ENCODE assay signal across 13 cellular contexts in the genomic region with DNA sequence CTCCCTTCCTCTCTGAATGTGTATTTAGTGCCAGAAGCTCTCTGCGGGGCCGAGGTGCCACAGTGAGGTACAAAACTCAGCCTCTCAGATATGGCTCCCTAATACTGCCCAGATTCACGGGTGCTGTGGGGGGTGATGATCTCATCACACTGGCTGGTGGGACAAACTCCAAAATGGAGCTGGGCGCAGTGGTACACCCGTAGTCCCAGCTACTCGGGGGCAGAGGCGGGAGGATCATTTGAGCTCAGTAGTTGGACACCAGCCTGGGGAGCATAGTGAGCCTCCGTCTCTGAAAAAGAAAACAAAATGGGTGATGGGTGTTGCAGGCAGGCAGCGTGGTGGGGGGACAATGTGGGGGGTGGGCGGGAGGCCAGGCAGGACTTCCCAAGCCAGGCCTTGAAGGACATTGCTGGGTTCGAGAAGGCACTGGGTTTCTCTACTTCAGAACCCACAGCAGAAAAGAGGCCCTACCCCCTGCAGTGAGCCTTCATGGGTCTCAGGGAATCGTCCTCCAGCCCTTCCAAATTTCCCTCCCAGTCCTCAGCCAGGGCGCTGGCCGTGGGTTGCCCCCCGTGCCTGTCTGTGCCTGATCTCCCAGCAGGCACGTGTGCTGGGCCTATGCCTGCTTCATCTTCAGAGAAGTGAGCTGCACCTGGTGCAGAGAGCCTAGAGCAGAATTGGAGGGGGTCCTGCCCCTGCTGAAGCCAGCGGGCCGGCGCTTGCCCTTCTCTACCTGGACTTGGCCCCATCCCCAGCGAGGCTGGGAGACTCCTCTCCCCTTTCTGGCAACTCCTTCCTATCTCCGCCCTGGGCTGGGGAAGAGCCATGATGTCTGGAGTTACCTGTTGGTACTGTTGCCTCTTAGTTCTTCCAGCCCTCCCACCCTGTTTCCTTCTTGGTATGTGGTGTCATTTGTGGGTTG. TPM values are rescaled to one million over a fixed set of nuclear protein-coding genes. Genes with fewer than 3 reads are reported as not detected.
A peak's percentile ranks its signal among the peaks of the same experiment; 100 is the strongest.
DNase-seq lines count a peak whose midpoint lies in the region; ATAC-seq, FAIRE-seq and TF ChIP-seq lines count a peak whose summit lies in the region.
"Had no signal": no experiment of that assay in that cellular context is flagged by ENCODE, and none has a peak within 500 bp of the region (broad histone marks: within the 10 kb centered on the region; RNA-seq: fewer than 3 reads in every experiment).

No MANE protein-coding gene starts in this region.

- peaks cover 63% of the 10 kb centered on the region for H3K79me2 ChIP-seq in Loucy (ENCODE audit: insufficient read depth, low read length)

- no peaks in the 10 kb centered on the region for H3K27me3 ChIP-seq in Loucy (ENCODE audit: insufficient read depth, low read length, poor library complexity, severe bottlenecking)
- no peaks in the 10 kb centered on the region for H3K27me3 ChIP-seq in liver (ENCODE audit: control insufficient read depth in 4 of 4, insufficient read depth in 4 of 4, low read length in 3 of 4)
- no peaks in the 10 kb centered on the region for H3K27me3 ChIP-seq in small intestine (ENCODE audit: control insufficient read depth in 2 of 2, insufficient read depth in 2 of 2, low read length in 2 of 2)
- H3K27me3 ChIP-seq: SJSA1 had no signal

- H3K27ac Mint-ChIP-seq in brain, result peak overlapping the region; percentile 8 to 82 (median 76)
- H3K27ac Mint-ChIP-seq in natural killer cell treated with Interleukin-12 subunit alpha and Interleukin-12 subunit beta and Interleukin-15 and Interleukin-18, amount 100 ng/mL, for 72 hours, result no peak overlapping the region
- no peak overlapping the region for H3K27ac Mint-ChIP-seq in stimulated activated effector memory CD8-positive, alpha-beta T cell treated with anti-CD3 and anti-CD28 coated beads, Interleukin-12 subunit alpha, Interleukin-12 subunit beta, amount 100 ng/mL, for 72 hours

- ATAC-seq in natural killer cell treated with Interleukin-12 subunit alpha and Interleukin-12 subunit beta and Interleukin-15 and Interleukin-18, amount 100 ng/mL, for 72 hours, result no peak
- no peak for ATAC-seq in stimulated activated effector memory CD8-positive, alpha-beta T cell treated with anti-CD3 and anti-CD28 coated beads, Interleukin-12 subunit alpha, Interleukin-12 subunit beta, amount 100 ng/mL, for 72 hours
- ATAC-seq in HG03432 (IDR thresholded peaks at IDR 0.05; ENCODE audit: unreplicated experiment), result no peak

- H3K4me3 Mint-ChIP-seq in brain, result peak overlapping the region in 1 of 5 experiments; percentile 13
- H3K4me3 Mint-ChIP-seq in natural killer cell treated with Interleukin-12 subunit alpha and Interleukin-12 subunit beta and Interleukin-15 and Interleukin-18, amount 100 ng/mL, for 72 hours, result no peak overlapping the region
- H3K4me3 Mint-ChIP-seq in stimulated activated effector memory CD8-positive, alpha-beta T cell treated with anti-CD3 and anti-CD28 coated beads, Interleukin-12 subunit alpha, Interleukin-12 subunit beta, amount 100 ng/mL, for 72 hours, result no peak overlapping the region

- peaks cover 42% of the 10 kb centered on the region for H3K4me1 Mint-ChIP-seq in brain
- peaks cover 9 to 10% of the 10 kb centered on the region in 2 donors for H3K4me1 Mint-ChIP-seq in natural killer cell treated with Interleukin-12 subunit alpha and Interleukin-12 subunit beta and Interleukin-15 and Interleukin-18, amount 100 ng/mL, for 72 hours (ENCODE audit: low read depth in 2 of 2)
- H3K4me1 Mint-ChIP-seq in stimulated activated effector memory CD8-positive, alpha-beta T cell treated with anti-CD3 and anti-CD28 coated beads, Interleukin-12 subunit alpha, Interleukin-12 subunit beta, amount 100 ng/mL, for 72 hours, result peaks cover 10% of the 10 kb centered on the region

- H3K36me3 ChIP-seq in Loucy (ENCODE audit: insufficient read depth, low read length) (no peaks in the 10 kb centered on the region), liver (ENCODE audit: control insufficient read depth in 4 of 4, insufficient read depth in 3 of 4, low read depth in 1 of 4, low read length in 3 of 4) (peaks cover 4 to 29% (median 26%) of the 10 kb centered on the region in 4 donors), small intestine (ENCODE audit: control insufficient read depth in 2 of 2, insufficient read depth in 2 of 2, low read length in 2 of 2) (peaks cover 0 to 2% of the 10 kb centered on the region in 2 donors)

- H3K4me3 ChIP-seq in Loucy (ENCODE audit: low read length, poor library complexity, severe bottlenecking), result no peak overlapping the region
- peak overlapping the region in 1 of 3 donors; percentile 9 for H3K4me3 ChIP-seq in liver (ENCODE audit: low read depth in 1 of 3, low read length in 3 of 3)
- H3K4me3 ChIP-seq in small intestine (ENCODE audit: low read depth in 1 of 2, low read length in 2 of 2), result no peak overlapping the region
- H3K4me3 ChIP-seq: SJSA1 had no signal

- WGBS in liver, result 57% methylated on average over 21 of the region's 21 CpGs
- WGBS in small intestine, 3 donors, result 59 to 78% (median 72%) methylated on average over 21 of the region's 21 CpGs

- no peaks in the 10 kb centered on the region for H3K9me2 ChIP-seq in Loucy (replicated peaks; ENCODE audit: low read depth, low read length)

- FAIRE-seq in small intestine (lab: Jason Lieb, UNC), result no peak

- peaks cover 3% of the 10 kb centered on the region for H3K27me3 Mint-ChIP-seq in brain
- no peaks in the 10 kb centered on the region for H3K27me3 Mint-ChIP-seq in natural killer cell treated with Interleukin-12 subunit alpha and Interleukin-12 subunit beta and Interleukin-15 and Interleukin-18, amount 100 ng/mL, for 72 hours

- TF ChIP-seq CTCF in Loucy (conservative IDR thresholded peaks at IDR 0.05; ENCODE audit: low read length) (no peak), brain (conservative IDR thresholded peaks at IDR 0.05) (no peak), liver (IDR thresholded peaks at IDR 0.05; ENCODE audit: low read depth, low read length, missing input control) (no peak)

- DNase-seq in small intestine, result peak; percentile 31
- no peak for DNase-seq in natural killer cell treated with Interleukin-12 subunit alpha and Interleukin-12 subunit beta and Interleukin-15 and Interleukin-18, amount 100 ng/mL, for 72 hours (ENCODE audit: low spot score)
- DNase-seq in central memory CD4-positive, alpha-beta T cell, result no peak
- DNase-seq in stimulated activated effector memory CD8-positive, alpha-beta T cell treated with anti-CD3 and anti-CD28 coated beads, Interleukin-12 subunit alpha, Interleukin-12 subunit beta, amount 100 ng/mL, for 72 hours (ENCODE audit: low spot score in 2 of 2), result no peak
- DNase-seq: activated CD8-positive, alpha-beta memory T cell treated with anti-CD3 and anti-CD28 coated beads, Interleukin-2, amount 50 U/mL, for 48 hours; DMS79 treated with DMSO at 0.1 percent for 48 hours; NCI-H2107 had no signal

- H3F3A ChIP-seq in Loucy (ENCODE audit: low read depth), result no peaks in the 10 kb centered on the region

- H3K4me1 ChIP-seq in Loucy (ENCODE audit: insufficient read depth, low read length, poor library complexity, severe bottlenecking) (peaks cover 48% of the 10 kb centered on the region), liver (ENCODE audit: control insufficient read depth in 4 of 4, insufficient read depth in 4 of 4, low read length in 3 of 4) (peaks cover 37 to 95% (median 87%) of the 10 kb centered on the region in 4 donors), small intestine (ENCODE audit: control insufficient read depth in 2 of 2, insufficient read depth in 1 of 2, low read depth in 1 of 2, low read length in 1 of 2) (peaks cover 6% of the 10 kb centered on the region in 2 donors)
- H3K4me1 ChIP-seq: SJSA1 had no signal

- H3K4me2 ChIP-seq in Loucy (ENCODE audit: low read depth, low read length, poor library complexity, severe bottlenecking), result peak overlapping the region; percentile 81
- H3K4me2 ChIP-seq: KMS-11 had no signal

- H3K9me3 ChIP-seq in Loucy (ENCODE audit: insufficient read depth, low read depth, low read length) (no peaks in the 10 kb centered on the region), liver (ENCODE audit: control insufficient read depth in 4 of 4, low read length in 3 of 4) (no peaks in the 10 kb centered on the region), small intestine (ENCODE audit: control insufficient read depth, low read depth) (no peaks in the 10 kb centered on the region)
- H3K9me3 ChIP-seq: SJSA1 had no signal

- peak overlapping the region; percentile 49 to 50 for H3K27ac ChIP-seq in liver (ENCODE audit: low read depth in 1 of 2, low read length in 2 of 2)
- peak overlapping the region; percentile 53 to 70 for H3K27ac ChIP-seq in small intestine (ENCODE audit: low read depth in 1 of 2, low read length in 1 of 2)
- H3K27ac ChIP-seq: KMS-11, SJSA1 had no signal

- H3K36me3 Mint-ChIP-seq in brain, result peaks cover 26% of the 10 kb centered on the region
- no peaks in the 10 kb centered on the region for H3K36me3 Mint-ChIP-seq in natural killer cell treated with Interleukin-12 subunit alpha and Interleukin-12 subunit beta and Interleukin-15 and Interleukin-18, amount 100 ng/mL, for 72 hours
- H3K36me3 Mint-ChIP-seq in stimulated activated effector memory CD8-positive, alpha-beta T cell treated with anti-CD3 and anti-CD28 coated beads, Interleukin-12 subunit alpha, Interleukin-12 subunit beta, amount 100 ng/mL, for 72 hours, result peaks cover 9% of the 10 kb centered on the region

- H4K20me1 ChIP-seq in Loucy (ENCODE audit: insufficient read depth, low read length, poor library complexity, severe bottlenecking), result peaks cover 3% of the 10 kb centered on the region

- peak overlapping the region; percentile 39 for H3K9ac ChIP-seq in Loucy (ENCODE audit: low read depth, low read length, poor library complexity, severe bottlenecking)
- H3K9ac ChIP-seq in liver (ENCODE audit: low read depth in 1 of 2, low read length in 2 of 2), result no peak overlapping the region
- H3K9ac ChIP-seq: KMS-11 had no signal

- no peak overlapping the region for H2AFZ ChIP-seq in Loucy (ENCODE audit: low read length)

- TF ChIP-seq RAD21 in liver (IDR thresholded peaks at IDR 0.05), result no peak

- H3K9me3 Mint-ChIP-seq in brain, result no peaks in the 10 kb centered on the region
- no peaks in the 10 kb centered on the region for H3K9me3 Mint-ChIP-seq in natural killer cell treated with Interleukin-12 subunit alpha and Interleukin-12 subunit beta and Interleukin-15 and Interleukin-18, amount 100 ng/mL, for 72 hours
- H3K9me3 Mint-ChIP-seq in stimulated activated effector memory CD8-positive, alpha-beta T cell treated with anti-CD3 and anti-CD28 coated beads, Interleukin-12 subunit alpha, Interleukin-12 subunit beta, amount 100 ng/mL, for 72 hours, result no peaks in the 10 kb centered on the region

RNA-seq across cellular contexts. Expression of a gene that starts 14.0 kb away (rescaled TPM):
- polyA plus RNA-seq in brain (ENCODE audit: insufficient read depth, low read depth, low replicate concordance), result 6.4 TPM
- 100 to 1,000 TPM in 1 of 2 donors, 10 to 100 TPM in 1; 47.7 to 134 TPM for total RNA-seq in liver
- 10 to 100 TPM; 28.9 to 65.8 TPM for polyA plus RNA-seq in liver
- 10 to 100 TPM in 1 of 3 donors, 1 to 10 TPM in 2; 2.7 to 25.8 (median 2.9) TPM for polyA plus RNA-seq in small intestine
- total RNA-seq in natural killer cell treated with Interleukin-12 subunit alpha and Interleukin-12 subunit beta and Interleukin-15 and Interleukin-18, amount 100 ng/mL, for 72 hours, result 10 to 100 TPM; 14.1 to 15.1 TPM

RNA-seq across cellular contexts. Expression of a gene that starts 44.1 kb away (rescaled TPM):
- 10.1 TPM for polyA plus RNA-seq in brain (ENCODE audit: insufficient read depth, low read depth, low replicate concordance)
- total RNA-seq in liver, result 10 to 100 TPM in 1 of 2 donors, 1 to 10 TPM in 1; 4.1 to 19.1 TPM
- polyA plus RNA-seq in liver, result 10 to 100 TPM; 10.4 to 22.6 TPM
- polyA plus RNA-seq in small intestine, result 10 to 100 TPM; 30.0 to 69.1 (median 35.3) TPM
- total RNA-seq in natural killer cell treated with Interleukin-12 subunit alpha and Interleukin-12 subunit beta and Interleukin-15 and Interleukin-18, amount 100 ng/mL, for 72 hours, result 1 to 10 TPM in 1 of 2 donors, under 1 TPM in 1; 0.78 to 1.4 TPM

Comparison
In these comparisons a context has a peak if more than half of its experiments do, and no peak if none do; other contexts are left out.
1. H3K27ac Mint-ChIP-seq: peak in brain (5 of 5); none in natural killer cell treated with Interleukin-12 subunit alpha and Interleukin-12 subunit beta and Interleukin-15 and Interleukin-18, amount 100 ng/mL, for 72 hours (0 of 2) and stimulated activated effector memory CD8-positive, alpha-beta T cell treated with anti-CD3 and anti-CD28 coated beads, Interleukin-12 subunit alpha, Interleukin-12 subunit beta, amount 100 ng/mL, for 72 hours (single experiment).